Comparison of ENCODE assay signal across 23 cellular contexts in the genomic region with DNA sequence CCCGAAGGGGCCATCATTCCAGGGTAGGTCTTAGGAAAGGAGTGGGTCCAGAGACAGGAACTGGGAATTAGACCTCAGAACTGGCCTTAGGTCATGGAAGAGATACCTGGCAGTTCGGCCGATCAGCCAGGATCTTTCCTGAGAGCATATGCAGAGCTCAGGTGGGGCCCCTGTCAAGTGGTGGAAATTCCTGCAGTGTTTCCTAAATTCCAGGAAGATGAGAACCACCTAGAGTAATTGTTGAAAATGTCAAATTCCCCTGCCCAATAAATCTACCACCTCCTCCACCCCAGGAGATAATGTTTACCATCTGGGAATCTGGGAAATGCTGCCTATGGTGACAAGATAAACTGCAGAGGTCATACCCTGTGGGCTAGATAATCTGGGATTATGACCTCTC.
"Had no signal": no experiment of that assay in that cellular context is flagged by ENCODE, and none has a peak within 500 bp of the region (broad histone marks: within the 10 kb centered on the region; RNA-seq: fewer than 3 reads in every experiment).

No MANE protein-coding gene starts in this region.

- H3K36me3 ChIP-seq: ascending aorta had no signal

- H3K4me1 ChIP-seq: ascending aorta had no signal

- ATAC-seq: activated CD8-positive, alpha-beta memory T cell treated with anti-CD3 and anti-CD28 coated beads, Interleukin-2, amount 10 ng/mL, durations not matched to agents 7 days and 5 days; body of pancreas; Right ventricle myocardium inferior had no signal

- H3K27ac ChIP-seq: ascending aorta, body of pancreas, SK-N-MC had no signal

- DNase-seq: activated B cell treated with CpG ODN at 0.5 μM for 24 hours; activated CD4-positive, alpha-beta T cell treated with anti-CD3 and anti-CD28 coated beads for 1 hour; activated CD4-positive, alpha-beta T cell treated with anti-CD3 and anti-CD28 coated beads, Interleukin-2, amount 10 ng/mL, durations not matched to agents 24 days and 14 days; activated CD8-positive, alpha-beta memory T cell treated with anti-CD3 and anti-CD28 coated beads, Interleukin-2, amount 10 ng/mL, durations not matched to agents 7 days and 5 days; activated effector memory CD4-positive, alpha-beta T cell treated with anti-CD3 and anti-CD28 coated beads, Interleukin-2, amount 50 U/mL, for 16 hours; activated naive CD4-positive, alpha-beta T cell treated with Interleukin-2 at 50 U/mL for 16 hours; activated naive CD8-positive, alpha-beta T cell treated with anti-CD3 and anti-CD28 coated beads, Interleukin-2, amount 50 U/mL, for 24 hours; activated T-cell treated with anti-CD3 and anti-CD28 coated beads, Interleukin-2, amount 50 U/mL, for 24 hours; amniotic stem cell; NCI-H1048; NCI-H1930; NCI-H2107; NCI-H226; NCI-H774; NK-92 treated with Interleukin-12 subunit alpha and Interleukin-12 subunit beta, amount 100 ng/mL, for 24 hours; RPMI8226; T-cell; T-helper 2 cell; T1000 had no signal

- H3K4me3 ChIP-seq: ascending aorta, body of pancreas, SK-N-MC had no signal

- H3K27me3 ChIP-seq: ascending aorta, body of pancreas had no signal

- H3K9me3 ChIP-seq: ascending aorta, body of pancreas had no signal
